In genomic region chr9:4670591-4670990, GRCh38 we compare ENCODE assay signal across 1 cellular context.
TF ChIP-seq lines count a peak whose summit lies in the region.

No MANE protein-coding gene starts in this region.

TF ChIP-seq in H1, 55 proteins besides CTCF, POLR2A, EP300 and RAD21:
- TF ChIP-seq CBX5 (IDR thresholded peaks at IDR 0.05; ENCODE audit: low read depth, low read length) (no peak), BCL11A (IDR thresholded peaks at IDR 0.05; ENCODE audit: low read depth in 2 of 2, low read length in 2 of 2) (no peak), CEBPB (IDR thresholded peaks at IDR 0.05; ENCODE audit: low read depth, low read length) (no peak)
TF ChIP-seq in H1: peak in this region for 0.
